In the genomic region with DNA sequence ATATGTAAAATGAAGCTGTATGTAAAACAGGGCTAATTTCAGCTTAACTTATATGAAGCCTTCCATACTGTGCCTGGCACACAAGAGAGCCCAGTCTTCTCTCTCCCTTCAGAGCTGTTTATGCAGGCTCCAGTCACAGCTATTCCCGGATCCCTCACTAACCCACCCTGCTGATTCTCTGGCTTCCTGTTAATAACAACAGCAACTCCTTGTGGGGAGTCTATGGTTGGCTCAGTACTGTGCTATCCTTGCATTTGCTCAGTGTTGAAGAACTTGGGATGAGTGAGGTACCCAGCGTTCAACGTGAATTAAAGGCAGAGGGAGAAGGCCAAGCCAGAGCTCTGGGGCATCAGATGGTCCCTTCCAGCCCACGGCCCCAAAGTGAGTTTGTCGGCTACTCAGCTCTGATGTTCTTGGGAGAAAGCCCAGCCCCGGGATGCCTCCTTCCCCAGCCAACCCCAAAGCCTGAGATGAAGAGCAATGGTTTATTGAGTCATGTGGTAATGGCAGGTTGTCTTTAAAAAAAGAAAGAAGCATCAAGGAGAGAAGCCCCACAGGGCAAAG, we compare ENCODE assay signal across 12 cellular contexts. TPM values are rescaled to one million over a fixed set of nuclear protein-coding genes. Genes with fewer than 3 reads are reported as not detected.
DNase-seq lines count a peak whose midpoint lies in the region; ATAC-seq and TF ChIP-seq lines count a peak whose summit lies in the region.
"Had no signal": no experiment of that assay in that cellular context is flagged by ENCODE, and none has a peak within 500 bp of the region (broad histone marks: within the 10 kb centered on the region; RNA-seq: fewer than 3 reads in every experiment).

No MANE protein-coding gene starts in this region.

- no peak overlapping the region for H3K4me3 ChIP-seq in heart right ventricle
- no peak overlapping the region for H3K4me3 ChIP-seq in choroid plexus epithelial cell (ENCODE audit: low read depth, low read length)
- H3K4me3 ChIP-seq in muscle layer of duodenum (ENCODE audit: low read depth in 1 of 2, low read length in 2 of 2), result no peak overlapping the region
- no peak overlapping the region for H3K4me3 ChIP-seq in prostate gland

- H3K27ac ChIP-seq in heart right ventricle (peak overlapping the region; percentile 50 to 87 (median 78)), muscle layer of duodenum (ENCODE audit: low read length) (peak overlapping the region; percentile 62), prostate gland (no peak overlapping the region)

- 49 to 69% methylated on average over 6 of the region's 6 CpGs for WGBS in heart right ventricle, 2 donors
- 73% methylated on average over 6 of the region's 6 CpGs for WGBS in prostate gland

- peak; percentile 30 to 73 (median 64) for ATAC-seq in heart right ventricle
- no peak for ATAC-seq in Right ventricle myocardium superior (ENCODE audit: poor library complexity)

- H3K27me3 Mint-ChIP-seq in type B pancreatic cell, result no peaks in the 10 kb centered on the region

- H3K27ac Mint-ChIP-seq in type B pancreatic cell, result peak overlapping the region; percentile 71
- H3K27ac Mint-ChIP-seq: activated naive CD4-positive, alpha-beta T cell treated with anti-CD3 and anti-CD28 coated beads, Interleukin-2, amount 10 ng/mL, durations not matched to agents 7 days and 5 days had no signal

- TF ChIP-seq CTCF in heart right ventricle (IDR thresholded peaks at IDR 0.05) (peak in 1 of 9 donors; percentile 15), choroid plexus epithelial cell (conservative IDR thresholded peaks at IDR 0.05; ENCODE audit: low read depth, low read length) (peak; percentile 16), type B pancreatic cell (conservative IDR thresholded peaks at IDR 0.05) (no peak), prostate gland (IDR thresholded peaks at IDR 0.05) (no peak)

- H3K27me3 ChIP-seq in heart right ventricle (no peaks in the 10 kb centered on the region), muscle layer of duodenum (ENCODE audit: low read depth, low read length) (no peaks in the 10 kb centered on the region), prostate gland (replicated peaks; ENCODE audit: insufficient read depth) (no peaks in the 10 kb centered on the region)

- peaks cover 43% of the 10 kb centered on the region for H3K4me1 Mint-ChIP-seq in type B pancreatic cell (ENCODE audit: unreplicated experiment)

- no peaks in the 10 kb centered on the region for H3K36me3 Mint-ChIP-seq in type B pancreatic cell
- H3K36me3 Mint-ChIP-seq: activated naive CD4-positive, alpha-beta T cell treated with anti-CD3 and anti-CD28 coated beads, Interleukin-2, amount 10 ng/mL, durations not matched to agents 7 days and 5 days; naive thymus-derived CD4-positive, alpha-beta T cell had no signal

- no peak for DNase-seq in heart right ventricle
- DNase-seq in Right ventricle myocardium superior, result no peak
- DNase-seq in choroid plexus epithelial cell (ENCODE audit: low read depth), result peak; percentile 57
- DNase-seq in type B pancreatic cell (ENCODE audit: extremely low spot score, unreplicated experiment), result no peak
- no peak for DNase-seq in NK-92 (lab: John Stamatoyannopoulos, UW; ENCODE audit: unreplicated experiment)
- DNase-seq in prostate gland (ENCODE audit: low spot score), result no peak
- DNase-seq in stimulated activated CD8-positive, alpha-beta memory T cell treated with anti-CD3 and anti-CD28 coated beads, Interleukin-4, amount 100 ng/mL, for 48 hours, result no peak
- DNase-seq: activated naive CD4-positive, alpha-beta T cell treated with anti-CD3 and anti-CD28 coated beads, Interleukin-2, amount 10 ng/mL, durations not matched to agents 7 days and 5 days; naive thymus-derived CD4-positive, alpha-beta T cell; NCI-H524 treated with DMSO at 0.1 percent for 48 hours had no signal

- H3K4me1 ChIP-seq in heart right ventricle (peaks cover 7 to 50% (median 37%) of the 10 kb centered on the region in 9 donors), muscle layer of duodenum (ENCODE audit: control insufficient read depth in 1 of 2, insufficient read depth in 2 of 2, low read length in 2 of 2) (peaks cover 10 to 17% of the 10 kb centered on the region in 2 donors), prostate gland (replicated peaks) (no peaks in the 10 kb centered on the region)

- H3K9me3 Mint-ChIP-seq in type B pancreatic cell, result no peaks in the 10 kb centered on the region
- H3K9me3 Mint-ChIP-seq: activated naive CD4-positive, alpha-beta T cell treated with anti-CD3 and anti-CD28 coated beads, Interleukin-2, amount 10 ng/mL, durations not matched to agents 7 days and 5 days; IgD-negative memory B cell had no signal

- intact Hi-C loops in heart right ventricle (cut with DNase I) (no loop called here), Right ventricle myocardium superior (cut with DNase I) (no loop called here), prostate gland (cut with DNase I) (no loop called here)

- no peak for TF ChIP-seq POLR2A in prostate gland (IDR thresholded peaks at IDR 0.05)

- H3K9me3 ChIP-seq in heart right ventricle, result no peaks in the 10 kb centered on the region
- H3K9me3 ChIP-seq in muscle layer of duodenum (ENCODE audit: control insufficient read depth in 1 of 2, low read length in 2 of 2), result no peaks in the 10 kb centered on the region
- H3K9me3 ChIP-seq in prostate gland, result no peaks in the 10 kb centered on the region

- no peaks in the 10 kb centered on the region for H3K36me3 ChIP-seq in heart right ventricle
- no peaks in the 10 kb centered on the region for H3K36me3 ChIP-seq in muscle layer of duodenum (ENCODE audit: control insufficient read depth in 1 of 2, insufficient read depth in 2 of 2, low read length in 2 of 2)
- no peaks in the 10 kb centered on the region for H3K36me3 ChIP-seq in prostate gland

- no peak overlapping the region for H3K4me3 Mint-ChIP-seq in type B pancreatic cell
- H3K4me3 Mint-ChIP-seq: activated naive CD4-positive, alpha-beta T cell treated with anti-CD3 and anti-CD28 coated beads, Interleukin-2, amount 10 ng/mL, durations not matched to agents 7 days and 5 days had no signal

RNA-seq across cellular contexts. Expression of gene PSD4, which starts 43.2 kb away (rescaled TPM):
- 10 to 100 TPM in 1 of 10 donors, 1 to 10 TPM in 9; 1.0 to 13.0 (median 2.1) TPM for total RNA-seq in heart right ventricle
- polyA plus RNA-seq in heart right ventricle, result 1 to 10 TPM; 1.0 to 1.3 TPM
- 2.6 TPM for total RNA-seq in Right ventricle myocardium superior
- total RNA-seq in type B pancreatic cell (ENCODE audit: low replicate concordance), result 38.8 and 79.1 TPM in 2 replicates
- 100 to 1,000 TPM; 139 to 221 TPM for total RNA-seq in prostate gland

Comparison
In these comparisons a context has a peak if more than half of its experiments do, and no peak if none do; other contexts are left out.
1. H3K27ac ChIP-seq: peak in heart right ventricle (10 of 10) and muscle layer of duodenum (single experiment); none in prostate gland (0 of 2).